In the genomic region with DNA sequence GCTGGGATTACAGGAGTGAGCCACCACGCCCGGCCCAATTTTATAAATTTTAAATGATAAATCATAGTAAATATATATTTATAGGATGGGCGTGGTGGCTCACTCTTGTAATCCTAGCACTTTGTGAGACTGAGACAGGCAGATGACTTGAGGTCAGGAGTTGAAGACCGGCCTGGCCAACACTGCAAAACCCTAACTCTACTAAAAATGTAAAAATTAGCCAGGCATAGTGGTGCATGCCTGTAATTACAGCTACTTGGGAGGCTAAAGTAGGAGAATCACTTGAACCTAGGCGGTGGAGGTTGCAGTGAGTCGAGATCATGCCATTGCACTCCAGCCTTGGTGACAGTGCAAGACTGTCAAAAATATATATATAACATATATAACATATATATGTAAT, we compare ENCODE assay signal across 26 cellular contexts.
"Had no signal": no experiment of that assay in that cellular context is flagged by ENCODE, and none has a peak within 500 bp of the region (broad histone marks: within the 10 kb centered on the region; RNA-seq: fewer than 3 reads in every experiment).

No MANE protein-coding gene starts in this region.

- H3K27ac ChIP-seq: breast epithelium, colonic mucosa, dorsolateral prefrontal cortex, epithelial cell of prostate, hepatocyte, left lung, neutrophil, ovary, prostate gland, tibial artery had no signal

- H3K79me2 ChIP-seq: hepatocyte had no signal

- H3K4me1 ChIP-seq: breast epithelium, colonic mucosa, left lung, prostate gland, tibial artery had no signal

- ATAC-seq: activated CD4-positive, alpha-beta T cell treated with anti-CD3 and anti-CD28 coated beads for 36 hours; activated naive CD4-positive, alpha-beta T cell treated with anti-CD3 and anti-CD28 coated beads, Interleukin-2, amount 50 U/mL, for 72 hours; activated T-helper 17 cell treated with anti-CD3 and anti-CD28 coated beads, Interleukin-2, amount 50 U/mL, for 72 hours; effector memory CD8-positive, alpha-beta T cell; left lung; natural killer cell treated with Interleukin-12 subunit alpha and Interleukin-12 subunit beta and Interleukin-15 and Interleukin-18, amount 100 ng/mL, for 72 hours had no signal

- H3K4me3 ChIP-seq: breast epithelium, colonic mucosa, dorsolateral prefrontal cortex, hepatocyte, left lung, ovary, prostate gland, tibial artery had no signal

- H3K27me3 ChIP-seq: breast epithelium, colonic mucosa, dorsolateral prefrontal cortex, hepatocyte, left lung, neutrophil, ovary, tibial artery had no signal

- H3K36me3 ChIP-seq: colonic mucosa, ovary, prostate gland had no signal

- DNase-seq: activated B cell treated with CpG ODN at 0.5 μM for 24 hours; activated CD4-positive, alpha-beta T cell treated with anti-CD3 and anti-CD28 coated beads for 36 hours; activated CD4-positive, alpha-beta T cell treated with anti-CD3 and anti-CD28 coated beads, Interleukin-2, amount 50 U/mL, for 4 hours; activated CD8-positive, alpha-beta memory T cell treated with anti-CD3 and anti-CD28 coated beads for 24 hours; activated CD8-positive, alpha-beta memory T cell treated with anti-CD3 and anti-CD28 coated beads, Interleukin-2, amount 50 U/mL, for 4 hours; activated T-cell treated with anti-CD3 and anti-CD28 coated beads, Interleukin-2, amount 50 U/mL, for 24 hours; colonic mucosa; dorsolateral prefrontal cortex; effector memory CD8-positive, alpha-beta T cell; glutamatergic neuron; immature natural killer cell; kidney glomerular epithelial cell; left lung; ovary; stimulated activated CD4-positive, alpha-beta T cell treated with anti-CD3 and anti-CD28 coated beads, Interleukin-4, amount 100 ng/mL, for 4 hours; substantia nigra; T-helper 9 cell; tibial artery had no signal

- H2AFZ ChIP-seq: hepatocyte had no signal

- H3K9me3 ChIP-seq: breast epithelium, colonic mucosa, left lung, neutrophil, ovary, prostate gland, tibial artery had no signal

- H3K4me2 ChIP-seq: hepatocyte had no signal
